ENCODE assay signal across 7 cellular contexts in the genomic region with DNA sequence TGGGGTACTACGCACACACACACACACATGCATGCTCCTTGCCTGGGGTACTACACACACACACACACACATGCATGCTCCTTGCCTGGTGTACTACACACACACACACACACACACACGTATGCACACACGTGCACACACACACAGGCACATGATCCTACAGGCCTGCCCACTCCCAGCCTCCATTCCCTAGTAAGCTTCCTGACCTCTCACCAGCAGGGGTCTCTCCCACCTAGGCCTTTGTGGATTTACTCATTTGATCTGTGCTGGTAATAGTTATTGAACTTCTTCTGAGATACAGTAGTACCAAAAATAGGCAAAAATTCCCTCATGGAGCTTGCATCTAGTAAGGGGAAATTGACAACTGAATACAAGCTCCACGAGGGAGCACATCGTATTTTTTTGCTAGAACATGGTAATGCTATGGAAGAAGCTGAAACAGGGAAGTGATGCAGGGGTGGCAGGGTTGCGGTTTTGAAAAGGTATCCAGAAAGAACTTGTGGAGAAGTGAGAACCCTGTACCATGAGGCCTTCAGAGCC. TPM values are rescaled to one million over a fixed set of nuclear protein-coding genes. Genes with fewer than 3 reads are reported as not detected.
DNase-seq lines count a peak whose midpoint lies in the region; ATAC-seq and TF ChIP-seq lines count a peak whose summit lies in the region.

No MANE protein-coding gene starts in this region.

- H3K9me3 Mint-ChIP-seq in glutamatergic neuron (ENCODE audit: unreplicated experiment) = no peaks in the 10 kb centered on the region

- no peaks in the 10 kb centered on the region for H3K36me3 Mint-ChIP-seq in glutamatergic neuron (ENCODE audit: unreplicated experiment)

- no peaks in the 10 kb centered on the region for H3K9me3 ChIP-seq in effector memory CD4-positive, alpha-beta T cell (ENCODE audit: control insufficient read depth, low read length)

- H3K27ac ChIP-seq in effector memory CD4-positive, alpha-beta T cell (ENCODE audit: insufficient read depth, low read length, poor library complexity, severe bottlenecking) = no peak overlapping the region

- no peaks in the 10 kb centered on the region for H3K36me3 ChIP-seq in effector memory CD4-positive, alpha-beta T cell (ENCODE audit: control insufficient read depth, insufficient read depth, low read length)

- H3K27ac Mint-ChIP-seq in glutamatergic neuron (ENCODE audit: unreplicated experiment) = no peak overlapping the region

- TF ChIP-seq CTCF in glutamatergic neuron (IDR thresholded peaks at IDR 0.05; ENCODE audit: partially characterized antibody, unreplicated experiment) (peak; percentile 37), retinal pigment epithelial cell (conservative IDR thresholded peaks at IDR 0.05; ENCODE audit: low read depth, low read length) (peak; percentile 81)

- ATAC-seq in activated CD4-positive, CD25-positive, alpha-beta regulatory T cell treated with anti-CD3 and anti-CD28 coated beads, Interleukin-2, amount 50 U/mL, for 24 hours = peak; percentile 51 to 65
- no peak for ATAC-seq in HG03280 (IDR thresholded peaks at IDR 0.05; ENCODE audit: unreplicated experiment)

- H3K27me3 Mint-ChIP-seq in glutamatergic neuron (ENCODE audit: unreplicated experiment) = no peaks in the 10 kb centered on the region

- DNase-seq in Daoy (ENCODE audit: low read depth) (peak; percentile 38), HUDEP-2 (lab: John Stamatoyannopoulos, UW; ENCODE audit: unreplicated experiment in 76 of 76) (peak in 55 of 76 experiments; percentile 4 to 65 (median 37)), glutamatergic neuron (peak; percentile 51), retinal pigment epithelial cell (ENCODE audit: low read depth) (peak; percentile 34)
- DNase-seq in effector memory CD4-positive, alpha-beta T cell = no peak

- H3K4me1 ChIP-seq in effector memory CD4-positive, alpha-beta T cell (ENCODE audit: control insufficient read depth, insufficient read depth, low read length, poor library complexity, severe bottlenecking) = peaks cover 17% of the 10 kb centered on the region

- H3K4me1 Mint-ChIP-seq in glutamatergic neuron (ENCODE audit: low read depth, unreplicated experiment) = peaks cover 7% of the 10 kb centered on the region

- H3K4me3 Mint-ChIP-seq in glutamatergic neuron (ENCODE audit: unreplicated experiment) = no peak overlapping the region

- no peaks in the 10 kb centered on the region for H3K27me3 ChIP-seq in effector memory CD4-positive, alpha-beta T cell (replicated peaks; ENCODE audit: control insufficient read depth, insufficient read depth, low read length, poor library complexity, severe bottlenecking)

- no peak overlapping the region for H3K4me3 ChIP-seq in retinal pigment epithelial cell (ENCODE audit: low read length)
- no peak overlapping the region for H3K4me3 ChIP-seq in effector memory CD4-positive, alpha-beta T cell (ENCODE audit: insufficient read depth, low read depth, low read length, poor library complexity, severe bottlenecking)

RNA-seq across cellular contexts. Expression of a gene that starts 19.1 kb away (rescaled TPM):
- total RNA-seq in Daoy (2014; rRNA removed; shearing (Covaris generic)) = 0.17 and 1.3 TPM in 2 replicates
- 7.8 TPM for total RNA-seq in glutamatergic neuron (ENCODE audit: unreplicated experiment)

RNA-seq across cellular contexts. Expression of a gene that starts 19.2 kb away (rescaled TPM):
- 20.0 and 21.7 TPM in 2 replicates for total RNA-seq in Daoy (2014; rRNA removed; shearing (Covaris generic))
- total RNA-seq in glutamatergic neuron (ENCODE audit: unreplicated experiment) = 44.6 TPM

RNA-seq across cellular contexts. Expression of a gene that starts 26.8 kb away (rescaled TPM):
- 11.4 and 12.2 TPM in 2 replicates for total RNA-seq in Daoy (2014; rRNA removed; shearing (Covaris generic))
- total RNA-seq in glutamatergic neuron (ENCODE audit: unreplicated experiment) = 11.1 TPM

Comparison
In these comparisons a context has a peak if more than half of its experiments do, and no peak if none do; other contexts are left out.
1. DNase-seq: peak in Daoy (single experiment), HUDEP-2 (55 of 76), glutamatergic neuron (single experiment) and retinal pigment epithelial cell (single experiment); none in effector memory CD4-positive, alpha-beta T cell (0 of 3).